Comparison of ENCODE assay signal across 8 cellular contexts in genomic region chr12:91109148-91109564, GRCh38. TPM values are rescaled to one million over a fixed set of nuclear protein-coding genes. Genes with fewer than 3 reads are reported as not detected.
A peak's percentile ranks its signal among the peaks of the same experiment; 100 is the strongest.
DNase-seq lines count a peak whose midpoint lies in the region; ATAC-seq and TF ChIP-seq lines count a peak whose summit lies in the region.

No MANE protein-coding gene starts in this region.

- no peak overlapping the region for H3K27ac ChIP-seq in A673 (ENCODE audit: low read depth, low read length, poor library complexity, severe bottlenecking)

- BruUV-seq in A673 (replicated peaks; lab: Mats Ljungman, UMichigan): no TSS peak

- H3K36me3 ChIP-seq in A673 (ENCODE audit: insufficient read depth, low read length, poor library complexity, severe bottlenecking): no peaks in the 10 kb centered on the region

- H3K9me3 ChIP-seq in A673 (ENCODE audit: low read depth, low read length, poor library complexity, severe bottlenecking): no peaks in the 10 kb centered on the region

- peak; percentile 64 for DNase-seq in A673 (ENCODE audit: low spot score)
- peak; percentile 40 for DNase-seq in NCI-H2107 treated with DMSO at 0.1 percent for 48 hours (lab: John Stamatoyannopoulos, UW; ENCODE audit: unreplicated experiment)
- DNase-seq in activated T-cell treated with anti-CD3 and anti-CD28 coated beads for 1 hour (ENCODE audit: low read depth): peak; percentile 3
- DNase-seq in glomerular endothelial cell (ENCODE audit: extremely low read depth, low read depth, low spot score): peak; percentile 18
- DNase-seq in posterior vena cava (ENCODE audit: low spot score): peak; percentile 89

- intact Hi-C loops in A673 (cut with micrococcal nuclease; ENCODE audit: unreplicated experiment) (loop anchor here (1.0 to 5.0 kb wide), 2 partner anchors 131 to 218 kb away; no protein-coding TSS in a partner anchor), posterior vena cava (cut with DNase I) (no loop called here)

- H3K4me1 ChIP-seq in A673 (ENCODE audit: insufficient read depth, low read length, poor library complexity, severe bottlenecking): no peaks in the 10 kb centered on the region

- no peak overlapping the region for H3K4me3 ChIP-seq in A673 (ENCODE audit: low read depth, low read length, poor library complexity, severe bottlenecking)

- POLR2A ChIA-PET in A673 (lab: Charles Lee; ENCODE audit: low non-redundant PET): no interaction called here

- ATAC-seq in GM18505 (IDR thresholded peaks at IDR 0.05; ENCODE audit: unreplicated experiment) (peak; percentile 80), HG02852 (IDR thresholded peaks at IDR 0.05; ENCODE audit: unreplicated experiment) (peak; percentile 76), HG03045 (IDR thresholded peaks at IDR 0.05; ENCODE audit: unreplicated experiment) (no peak)

- no peak for TF ChIP-seq POLR2A in GM18505 (IDR thresholded peaks at IDR 0.05; ENCODE audit: borderline replicate concordance, extremely low read depth, insufficient read depth, insufficient read length)

- no peaks in the 10 kb centered on the region for H3K27me3 ChIP-seq in A673 (replicated peaks; ENCODE audit: insufficient read depth, low read depth, low read length, poor library complexity)

- TF ChIP-seq CTCF in A673 (conservative IDR thresholded peaks at IDR 0.05; ENCODE audit: low read depth, low read length): peak; percentile 86

- CTCF ChIA-PET in A673 (lab: Charles Lee): interaction anchor here (0.6 to 1.0 kb wide), 2 partner anchors 217 to 224 kb away, joined by 3 read pairs; no protein-coding TSS in a partner anchor

RNA-seq across cellular contexts. Expression of gene LUM, which starts 2.1 kb away (rescaled TPM):
- total RNA-seq in A673 (2021) (0.42 TPM in 1 of 2 replicates, not detected in the other), glomerular endothelial cell (0.73 and 1.9 TPM in 2 replicates), posterior vena cava (100 to 1,000 TPM; 361 to 654 TPM)

RNA-seq across cellular contexts. Expression of gene KERA, which starts 51.3 kb away (rescaled TPM):
- total RNA-seq in A673 (2021) (not detected in 2 replicates), glomerular endothelial cell (not detected in 2 replicates), posterior vena cava (not detected)

Comparison
In these comparisons a context has a peak if more than half of its experiments do, and no peak if none do; other contexts are left out.
1. DNase-seq: peak in every context shown above with its lines; median percentile 89 in posterior vena cava; 64 in A673; 40 in NCI-H2107 treated with DMSO at 0.1 percent for 48 hours; 18 in glomerular endothelial cell; 3 in activated T-cell treated with anti-CD3 and anti-CD28 coated beads for 1 hour.
2. RNA of gene LUM, which starts 2.1 kb away (total RNA-seq): 361 to 654 TPM in posterior vena cava; 0.73 to 1.9 TPM in glomerular endothelial cell and 0.42 TPM in A673; every median in the first group is over 100 times any median in the second.